9 cellular contexts compared by ENCODE assay signal in the genomic region with DNA sequence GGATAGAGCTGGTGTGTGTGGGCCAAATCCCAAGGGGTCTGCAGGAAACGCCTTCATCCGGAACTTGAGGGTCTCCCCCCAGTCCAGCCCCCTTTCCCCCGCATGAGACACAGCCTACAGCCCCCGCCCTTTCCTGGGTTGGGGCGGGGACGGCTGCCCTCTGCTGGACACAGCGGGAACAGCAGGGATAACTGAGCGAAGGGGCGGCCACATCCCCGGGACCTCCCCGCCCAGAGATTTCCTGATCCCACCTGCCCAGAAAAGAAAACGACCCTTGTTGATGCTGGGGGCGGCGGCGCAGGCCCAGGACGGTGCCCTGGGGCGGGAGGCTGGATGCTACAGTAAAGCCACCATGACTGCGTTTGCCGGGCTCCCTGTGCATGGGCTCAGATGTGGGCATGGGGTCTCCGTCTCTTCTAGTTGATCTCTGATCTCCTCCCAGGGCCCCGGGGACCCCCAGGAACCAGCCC. TPM values are rescaled to one million over a fixed set of nuclear protein-coding genes. Genes with fewer than 3 reads are reported as not detected.
DNase-seq lines count a peak whose midpoint lies in the region; ATAC-seq and TF ChIP-seq lines count a peak whose summit lies in the region.
"Had no signal": no experiment of that assay in that cellular context is flagged by ENCODE, and none has a peak within 500 bp of the region (broad histone marks: within the 10 kb centered on the region; RNA-seq: fewer than 3 reads in every experiment).

No MANE protein-coding gene starts in this region.

- H3K27me3 ChIP-seq in CD8-positive, alpha-beta T cell (ENCODE audit: insufficient read depth, low read length): peaks cover 17% of the 10 kb centered on the region
- H3K27me3 ChIP-seq in Karpas-422 (ENCODE audit: low read length) (no peaks in the 10 kb centered on the region), esophagus muscularis mucosa (peaks cover 10 to 98% (median 82%) of the 10 kb centered on the region in 4 donors), parathyroid adenoma (ENCODE audit: control insufficient read depth, insufficient read depth, low read length) (peaks cover 16% of the 10 kb centered on the region)

- WGBS in esophagus muscularis mucosa: 6% methylated on average over 6 of the region's 21 CpGs

- no peak for TF ChIP-seq POLR2A in esophagus muscularis mucosa (IDR thresholded peaks at IDR 0.05; ENCODE audit: low read depth)

- peak; percentile 85 for TF ChIP-seq CTCF in CD8-positive, alpha-beta T cell (IDR thresholded peaks at IDR 0.05)
- peak; percentile 81 to 98 (median 91) for TF ChIP-seq CTCF in esophagus muscularis mucosa (IDR thresholded peaks at IDR 0.05)
- peak; percentile 96 for TF ChIP-seq CTCF in parathyroid adenoma (IDR thresholded peaks at IDR 0.05)

- H3K27ac ChIP-seq in CD8-positive, alpha-beta T cell (ENCODE audit: low read depth, low read length): no peak overlapping the region
- H3K27ac ChIP-seq in Karpas-422 (ENCODE audit: low read length) (no peak overlapping the region), esophagus muscularis mucosa (replicated peaks in 1 of 4) (no peak overlapping the region), parathyroid adenoma (no peak overlapping the region)

- H3K9me3 ChIP-seq in CD8-positive, alpha-beta T cell (ENCODE audit: low read length): no peaks in the 10 kb centered on the region
- H3K9me3 ChIP-seq in Karpas-422 (ENCODE audit: low read length): no peaks in the 10 kb centered on the region
- peaks cover 0 to 19% (median 16%) of the 10 kb centered on the region in 4 donors for H3K9me3 ChIP-seq in esophagus muscularis mucosa
- H3K9me3 ChIP-seq in parathyroid adenoma (ENCODE audit: control insufficient read depth, low read length): no peaks in the 10 kb centered on the region

- H2AFZ ChIP-seq in Karpas-422 (ENCODE audit: low read length) (peak overlapping the region; percentile 17; the same call in 1 of the 2 replicates), parathyroid adenoma (no peak overlapping the region)

- no peak overlapping the region for H3K4me3 Mint-ChIP-seq in CD8-positive, alpha-beta T cell
- H3K4me3 Mint-ChIP-seq in activated CD8-positive, alpha-beta memory T cell treated with anti-CD3 and anti-CD28 coated beads, Interleukin-2, amount 10 ng/mL, durations not matched to agents 7 days and 5 days: no peak overlapping the region

- H3K4me3 ChIP-seq in CD8-positive, alpha-beta T cell (ENCODE audit: low read depth, low read length): no peak overlapping the region
- H3K4me3 ChIP-seq in Karpas-422 (ENCODE audit: low read length) (peak overlapping the region; percentile 15; the same call in 1 of the 2 replicates), esophagus muscularis mucosa (no peak overlapping the region), parathyroid adenoma (ENCODE audit: low read depth, low read length) (no peak overlapping the region)

- H3K36me3 Mint-ChIP-seq in CD8-positive, alpha-beta T cell: no peaks in the 10 kb centered on the region
- H3K36me3 Mint-ChIP-seq in activated CD8-positive, alpha-beta memory T cell treated with anti-CD3 and anti-CD28 coated beads, Interleukin-2, amount 10 ng/mL, durations not matched to agents 7 days and 5 days: no peaks in the 10 kb centered on the region

- no peak overlapping the region for H3K27ac Mint-ChIP-seq in CD8-positive, alpha-beta T cell
- H3K27ac Mint-ChIP-seq in activated CD8-positive, alpha-beta memory T cell treated with anti-CD3 and anti-CD28 coated beads, Interleukin-2, amount 10 ng/mL, durations not matched to agents 7 days and 5 days: no peak overlapping the region

- H4K20me1 ChIP-seq in Karpas-422 (ENCODE audit: insufficient read depth, low read depth, low read length): no peaks in the 10 kb centered on the region

- intact Hi-C loops in CD8-positive, alpha-beta T cell (cut with DNase I, micrococcal nuclease): loop anchor here (1.0 to 2.0 kb wide), 4 partner anchors 95 to 221 kb away; a partner anchor contains a TSS
- intact Hi-C loops in esophagus muscularis mucosa (cut with DNase I): loop anchor here (2.0 kb wide), 1 partner anchor 221 kb away; no protein-coding TSS in a partner anchor

- no peaks in the 10 kb centered on the region for H3K4me1 ChIP-seq in CD8-positive, alpha-beta T cell (ENCODE audit: insufficient read depth, low read length)
- H3K4me1 ChIP-seq in Karpas-422 (ENCODE audit: low read length) (peaks cover 12% of the 10 kb centered on the region), esophagus muscularis mucosa (peaks cover 4 to 8% (median 5%) of the 10 kb centered on the region in 4 donors), parathyroid adenoma (no peaks in the 10 kb centered on the region)

- no peaks in the 10 kb centered on the region for H3K36me3 ChIP-seq in CD8-positive, alpha-beta T cell (ENCODE audit: insufficient read depth, low read length)
- H3K36me3 ChIP-seq in Karpas-422 (ENCODE audit: insufficient read depth, low read length): no peaks in the 10 kb centered on the region
- no peaks in the 10 kb centered on the region for H3K36me3 ChIP-seq in esophagus muscularis mucosa
- H3K36me3 ChIP-seq in parathyroid adenoma (ENCODE audit: control insufficient read depth, insufficient read depth, low read length): no peaks in the 10 kb centered on the region

- H3K9ac ChIP-seq in Karpas-422 (ENCODE audit: low read length): peak overlapping the region; percentile 52; the same call in 1 of the 2 replicates
- no peak overlapping the region for H3K9ac ChIP-seq in parathyroid adenoma

- peak overlapping the region; percentile 45 for H3K4me2 ChIP-seq in Karpas-422 (ENCODE audit: low read depth, low read length, poor library complexity, severe bottlenecking)
- no peak overlapping the region for H3K4me2 ChIP-seq in parathyroid adenoma (ENCODE audit: low read length)

- H3K9me3 Mint-ChIP-seq in CD8-positive, alpha-beta T cell: peaks cover 12% of the 10 kb centered on the region
- peaks cover 7% of the 10 kb centered on the region for H3K9me3 Mint-ChIP-seq in activated CD8-positive, alpha-beta memory T cell treated with anti-CD3 and anti-CD28 coated beads, Interleukin-2, amount 10 ng/mL, durations not matched to agents 7 days and 5 days (ENCODE audit: low read depth)

- no peak for TF ChIP-seq EP300 in esophagus muscularis mucosa (IDR thresholded peaks at IDR 0.05)

- POLR2A ChIA-PET in CD8-positive, alpha-beta T cell (lab: Charles Lee): interaction anchor here (0.6 kb wide), 1 partner anchor 85 kb away, joined by 3 read pairs; no protein-coding TSS in a partner anchor

- H3K79me2 ChIP-seq in Karpas-422 (ENCODE audit: low read length) (no peaks in the 10 kb centered on the region), parathyroid adenoma (no peaks in the 10 kb centered on the region)

- DNase-seq in CD8-positive, alpha-beta T cell: peak; percentile 37 to 80 (median 56)
- DNase-seq in Karpas-422: peak; percentile 85
- peak; percentile 63 for DNase-seq in activated CD8-positive, alpha-beta memory T cell treated with anti-CD3 and anti-CD28 coated beads, Interleukin-2, amount 10 ng/mL, durations not matched to agents 7 days and 5 days
- no peak for DNase-seq in esophagus muscularis mucosa (ENCODE audit: extremely low spot score)
- DNase-seq in NCI-H1048 (lab: John Stamatoyannopoulos, UW): no peak
- DNase-seq in HT-29 (ENCODE audit: low spot score): no peak

- no peaks in the 10 kb centered on the region for H3K4me1 Mint-ChIP-seq in CD8-positive, alpha-beta T cell (ENCODE audit: low read depth)
- no peaks in the 10 kb centered on the region for H3K4me1 Mint-ChIP-seq in activated CD8-positive, alpha-beta memory T cell treated with anti-CD3 and anti-CD28 coated beads, Interleukin-2, amount 10 ng/mL, durations not matched to agents 7 days and 5 days

- peak; percentile 95 for ATAC-seq in CD8-positive, alpha-beta T cell
- ATAC-seq in activated CD8-positive, alpha-beta memory T cell treated with anti-CD3 and anti-CD28 coated beads, Interleukin-2, amount 10 ng/mL, durations not matched to agents 7 days and 5 days: peak; percentile 47
- ATAC-seq in HG03135 (IDR thresholded peaks at IDR 0.05; ENCODE audit: unreplicated experiment): no peak

- no peaks in the 10 kb centered on the region for H3K9me2 ChIP-seq in Karpas-422 (replicated peaks; ENCODE audit: insufficient read depth, low read length)

- CTCF ChIA-PET in CD8-positive, alpha-beta T cell (lab: Charles Lee): interaction anchor here (0.5 to 3.1 kb wide), 6 partner anchors 15 to 221 kb away, joined by 3 to 19 read pairs (median 4); no protein-coding TSS in a partner anchor
- CTCF ChIA-PET in activated CD8-positive, alpha-beta memory T cell treated with anti-CD3 and anti-CD28 coated beads, Interleukin-2, amount 10 ng/mL, durations not matched to agents 7 days and 5 days (lab: Charles Lee): interaction anchor here (0.6 to 4.3 kb wide), 6 partner anchors 15 to 165 kb away, joined by 3 to 33 read pairs (median 4); no protein-coding TSS in a partner anchor

- H3K27me3 Mint-ChIP-seq in CD8-positive, alpha-beta T cell (ENCODE audit: low read depth): peaks cover 69% of the 10 kb centered on the region
- peaks cover 79% of the 10 kb centered on the region for H3K27me3 Mint-ChIP-seq in activated CD8-positive, alpha-beta memory T cell treated with anti-CD3 and anti-CD28 coated beads, Interleukin-2, amount 10 ng/mL, durations not matched to agents 7 days and 5 days

RNA-seq across cellular contexts. Expression of a gene that starts 14.2 kb away (rescaled TPM):
- not detected for total RNA-seq in CD8-positive, alpha-beta T cell
- not detected in 2 replicates for total RNA-seq in Karpas-422 (2014; rRNA removed; shearing (Covaris generic); ENCODE audit: low replicate concordance)
- not detected for total RNA-seq in activated CD8-positive, alpha-beta memory T cell treated with anti-CD3 and anti-CD28 coated beads, Interleukin-2, amount 10 ng/mL, durations not matched to agents 7 days and 5 days
- total RNA-seq in esophagus muscularis mucosa: not detected
- total RNA-seq in HT-29 (2014; rRNA removed; shearing (Covaris generic)): not detected in 2 replicates
- total RNA-seq: HT1080 had no signal

RNA-seq across cellular contexts. Expression of a gene that starts 44.6 kb away (rescaled TPM):
- total RNA-seq in CD8-positive, alpha-beta T cell: 1 to 10 TPM; 1.9 to 2.9 TPM
- total RNA-seq in Karpas-422 (2014; rRNA removed; shearing (Covaris generic); ENCODE audit: low replicate concordance): 1.0 and 6.0 TPM in 2 replicates
- total RNA-seq in activated CD8-positive, alpha-beta memory T cell treated with anti-CD3 and anti-CD28 coated beads, Interleukin-2, amount 10 ng/mL, durations not matched to agents 7 days and 5 days: 10 to 100 TPM in 1 of 2 experiments, 1 to 10 TPM in 1; 7.3 to 21.8 TPM
- under 1 TPM; 0.19 to 0.92 (median 0.66) TPM for total RNA-seq in esophagus muscularis mucosa
- total RNA-seq in HT-29 (2014; rRNA removed; shearing (Covaris generic)): 0.65 and 2.0 TPM in 2 replicates

Comparison
In these comparisons a context has a peak if more than half of its experiments do, and no peak if none do; other contexts are left out.
1. DNase-seq: peak in CD8-positive, alpha-beta T cell (7 of 7), Karpas-422 (single experiment) and activated CD8-positive, alpha-beta memory T cell treated with anti-CD3 and anti-CD28 coated beads, Interleukin-2, amount 10 ng/mL, durations not matched to agents 7 days and 5 days (single experiment); none in esophagus muscularis mucosa (single experiment), NCI-H1048 (single experiment) and HT-29 (single experiment).
2. Peak in every context shown above with its lines, with median percentiles within 50 percentile points of each other: CTCF ChIP-seq.